Comparison of ENCODE assay signal across 22 cellular contexts in the genomic region with DNA sequence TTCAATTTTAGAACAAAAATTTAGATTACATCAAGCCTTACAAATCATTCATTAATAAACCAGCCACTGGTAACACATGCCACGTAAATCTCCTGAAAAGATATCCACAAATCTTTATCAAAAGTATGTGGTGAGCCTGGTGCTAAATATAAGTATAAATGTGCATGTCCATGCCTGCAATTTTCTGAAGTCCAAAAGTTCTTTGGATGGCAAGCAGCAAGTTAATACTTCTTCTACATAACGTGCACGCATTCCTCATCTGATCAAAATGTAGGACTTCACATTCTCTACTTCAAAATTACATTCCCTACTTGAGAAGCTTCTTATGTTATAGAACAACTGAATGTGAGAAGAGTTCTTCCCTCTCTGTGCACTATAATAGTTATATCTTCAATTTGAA. TPM values are rescaled to one million over a fixed set of nuclear protein-coding genes. Genes with fewer than 3 reads are reported as not detected.
"Had no signal": no experiment of that assay in that cellular context is flagged by ENCODE, and none has a peak within 500 bp of the region (broad histone marks: within the 10 kb centered on the region; RNA-seq: fewer than 3 reads in every experiment).

No MANE protein-coding gene starts in this region.

- DNase-seq: colonic mucosa; cortex of kidney; effector CD8-positive, alpha-beta T cell; erythroblast; esophagus squamous epithelium; foreskin fibroblast; heart left ventricle; hypothalamus; immature natural killer cell; islet precursor cell; left cardiac atrium; left lung; left ventricle myocardium superior; lower lobe of right lung; mesenchymal stem cell; mucosa of descending colon; naive B cell; naive thymus-derived CD8-positive, alpha-beta T cell had no signal

- H3K27me3 ChIP-seq: colonic mucosa, esophagus squamous epithelium, gastroesophageal sphincter, heart left ventricle, hepatocyte, left lung had no signal

- H3K79me2 ChIP-seq: hepatocyte had no signal

- H2AFZ ChIP-seq: hepatocyte had no signal

- H3K27ac ChIP-seq: colonic mucosa, epithelial cell of prostate, esophagus squamous epithelium, gastroesophageal sphincter, heart left ventricle, hepatocyte, left lung, lower lobe of right lung had no signal

- H3K4me3 ChIP-seq: colonic mucosa, esophagus squamous epithelium, gastroesophageal sphincter, heart left ventricle, hepatocyte, left lung, lower lobe of right lung, mucosa of descending colon had no signal

- ATAC-seq: esophagus mucosa; gastroesophageal sphincter; heart left ventricle; left cardiac atrium; left lung; left ventricle myocardium superior; lower lobe of right lung; mucosa of descending colon; naive thymus-derived CD8-positive, alpha-beta T cell had no signal

- H3K36me3 ChIP-seq: colonic mucosa, esophagus squamous epithelium, gastroesophageal sphincter, heart left ventricle, left lung, lower lobe of right lung had no signal

- H3K9me3 ChIP-seq: colonic mucosa, esophagus squamous epithelium, gastroesophageal sphincter, heart left ventricle, left lung, lower lobe of right lung, mucosa of descending colon had no signal

- H3K4me2 ChIP-seq: hepatocyte had no signal

- H3K4me1 ChIP-seq: colonic mucosa, esophagus squamous epithelium, gastroesophageal sphincter, left lung, lower lobe of right lung had no signal

RNA-seq across cellular contexts. Expression of a gene that starts 49.8 kb away (rescaled TPM):
- total RNA-seq: esophagus mucosa; esophagus squamous epithelium; left ventricle myocardium superior; naive thymus-derived CD8-positive, alpha-beta T cell had no signal
- polyA plus RNA-seq: immature natural killer cell; naive thymus-derived CD8-positive, alpha-beta T cell had no signal
